8 cellular contexts compared by ENCODE assay signal in the genomic region with DNA sequence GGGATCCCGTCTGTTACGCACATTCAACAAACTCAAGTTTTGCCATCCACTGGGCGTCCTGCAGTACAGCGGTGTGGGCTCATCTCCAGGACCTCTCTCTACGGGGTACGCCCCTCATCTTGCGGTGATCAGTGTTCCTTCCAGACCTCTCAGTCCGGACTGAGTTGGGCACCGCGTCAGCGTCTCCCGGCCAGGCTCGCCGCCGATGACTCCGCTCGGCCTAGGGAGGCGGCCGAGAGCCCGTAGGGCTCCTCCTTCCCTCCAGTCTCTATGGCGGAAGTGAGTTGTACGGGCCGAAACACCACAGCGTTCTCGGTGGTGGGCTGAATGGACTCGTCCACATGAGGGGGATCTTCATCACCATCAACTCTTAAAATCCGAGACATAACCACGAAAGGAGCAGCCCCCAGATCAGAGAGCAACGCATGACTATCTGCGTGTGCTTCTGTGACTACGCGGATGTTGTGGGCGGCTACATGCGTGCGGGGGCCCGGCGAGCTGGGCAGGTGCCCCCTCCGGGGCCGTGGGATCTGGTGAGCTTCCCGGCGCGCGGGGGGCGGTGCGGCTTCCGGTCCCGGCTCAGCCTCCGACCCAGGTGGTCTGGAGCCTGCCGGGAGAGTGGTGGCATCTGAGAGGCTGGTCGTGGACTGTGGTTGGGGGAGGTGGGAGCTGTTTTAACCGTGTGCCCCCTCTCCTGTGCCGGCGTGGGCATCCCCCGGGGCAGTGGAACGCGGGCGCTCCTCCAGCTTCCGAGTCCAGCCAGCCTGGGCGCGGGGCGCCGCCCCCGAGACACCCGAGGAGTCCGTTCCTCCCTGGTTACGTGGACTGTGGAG. TPM values are rescaled to one million over a fixed set of nuclear protein-coding genes. Genes with fewer than 3 reads are reported as not detected.
A peak's percentile ranks its signal among the peaks of the same experiment; 100 is the strongest.
DNase-seq lines count a peak whose midpoint lies in the region; ATAC-seq and TF ChIP-seq lines count a peak whose summit lies in the region.

Gene ATG101, plus strand, starts transcription at position 569 of the 833 bp plus-strand sequence. CDS start 3,673 bp downstream, outside the sequence.

- peaks cover 3 to 53% (median 21%) of the 10 kb centered on the region in 3 donors for H3K4me1 ChIP-seq in gastroesophageal sphincter
- peaks cover 15 to 18% of the 10 kb centered on the region in 2 experiments for H3K4me1 ChIP-seq in neutrophil (ENCODE audit: control insufficient read depth in 1 of 2, insufficient read depth in 1 of 2, low read depth in 1 of 2, low read length in 1 of 2)
- H3K4me1 ChIP-seq in suprapubic skin = peaks cover 40% of the 10 kb centered on the region

- peak within 1 kb of the TSS; percentile 93 for H3K4me3 Mint-ChIP-seq in activated naive CD4-positive, alpha-beta T cell treated with anti-CD3 and anti-CD28 coated beads for 36 hours

- H3K27ac ChIP-seq in gastroesophageal sphincter (peak within 1 kb of the TSS; percentile 81 to 94 (median 91)), neutrophil (peak within 1 kb of the TSS; percentile 75), suprapubic skin (peak within 1 kb of the TSS; percentile 85)

- peak; percentile 98 for ATAC-seq in gastroesophageal sphincter

- peaks cover 44% of the 10 kb centered on the region for H3K4me1 Mint-ChIP-seq in activated naive CD4-positive, alpha-beta T cell treated with anti-CD3 and anti-CD28 coated beads for 36 hours (ENCODE audit: low read depth)

- H3K36me3 ChIP-seq in gastroesophageal sphincter = peaks cover 0 to 28% of the 10 kb centered on the region in 2 donors
- peaks cover 26% of the 10 kb centered on the region for H3K36me3 ChIP-seq in neutrophil
- H3K36me3 ChIP-seq in suprapubic skin = peaks cover 4% of the 10 kb centered on the region

- H3K27me3 Mint-ChIP-seq in activated naive CD4-positive, alpha-beta T cell treated with anti-CD3 and anti-CD28 coated beads for 36 hours (ENCODE audit: low read depth) = no peaks in the 10 kb centered on the region

- 0% methylated on average over 5 to 11 of the region's 66 CpGs for WGBS in gastroesophageal sphincter (ENCODE audit: low coverage in 1 of 2), 2 donors
- under 1% methylated on average over 26 of the region's 66 CpGs for WGBS in suprapubic skin

- TF ChIP-seq POLR2A in gastroesophageal sphincter (IDR thresholded peaks at IDR 0.05) = peak; percentile 74 to 77
- peak in 1 of 2 donors; percentile 62 for TF ChIP-seq POLR2A in suprapubic skin (IDR thresholded peaks at IDR 0.05)

- H3K4me3 ChIP-seq in GM08714 (ENCODE audit: low read length) = peak within 1 kb of the TSS; percentile 80
- peak within 1 kb of the TSS; percentile 97 for H3K4me3 ChIP-seq in HFF-Myc (replicated peaks; ENCODE audit: low read depth, low read length)
- peak within 1 kb of the TSS; percentile 76 to 95 for H3K4me3 ChIP-seq in gastroesophageal sphincter
- H3K4me3 ChIP-seq in neutrophil (ENCODE audit: low read depth in 1 of 2, low read length in 1 of 2) = peak within 1 kb of the TSS; percentile 96 to 97
- peak within 1 kb of the TSS; percentile 89 for H3K4me3 ChIP-seq in suprapubic skin

- CTCF ChIA-PET in activated naive CD4-positive, alpha-beta T cell treated with anti-CD3 and anti-CD28 coated beads for 36 hours (lab: Charles Lee) = interaction anchor here (0.6 to 12.3 kb wide), 11 partner anchors 12 to 43 kb away, joined by 3 to 315 read pairs (median 4); partner anchors contain the start of genes NR4A1 and SMIM41

- H3K9me3 ChIP-seq in gastroesophageal sphincter (no peaks in the 10 kb centered on the region), neutrophil (no peaks in the 10 kb centered on the region), suprapubic skin (no peaks in the 10 kb centered on the region)

- no peak for TF ChIP-seq EP300 in gastroesophageal sphincter (IDR thresholded peaks at IDR 0.05)
- TF ChIP-seq EP300 in suprapubic skin (IDR thresholded peaks at IDR 0.05) = no peak

- intact Hi-C loops in activated naive CD4-positive, alpha-beta T cell treated with anti-CD3 and anti-CD28 coated beads for 36 hours (cut with micrococcal nuclease) = loop anchor here (1.0 to 2.0 kb wide), 4 partner anchors 13 to 44 kb away; partner anchors contain the start of gene NR4A1

- no peaks in the 10 kb centered on the region for H3K27me3 ChIP-seq in gastroesophageal sphincter
- H3K27me3 ChIP-seq in neutrophil = peaks cover 28% of the 10 kb centered on the region
- H3K27me3 ChIP-seq in suprapubic skin = no peaks in the 10 kb centered on the region

- in situ Hi-C loops in SK-MEL-5 (cut with HindIII; ENCODE audit: low pct_unique_long_range_greater_than_20kb, low sequenced_read_pairs) = no loop called here

- DNase-seq in HFF-Myc (ENCODE audit: extremely low read depth, low read depth) = peak; percentile 92
- DNase-seq in MV-4-11 (lab: John Stamatoyannopoulos, UW) = peak; percentile 91
- DNase-seq in SK-MEL-5 (ENCODE audit: low read depth, low spot score) = peak; percentile 96
- DNase-seq in activated naive CD4-positive, alpha-beta T cell treated with anti-CD3 and anti-CD28 coated beads for 36 hours = peak; percentile 92
- peak; percentile 95 to 96 for DNase-seq in suprapubic skin (ENCODE audit: low spot score in 2 of 2)

- no peaks in the 10 kb centered on the region for H3K9me3 Mint-ChIP-seq in activated naive CD4-positive, alpha-beta T cell treated with anti-CD3 and anti-CD28 coated beads for 36 hours

- TF ChIP-seq CTCF in HFF-Myc (IDR thresholded peaks at IDR 0.05; ENCODE audit: low read depth, low read length, missing control alignments) (peak; percentile 70), gastroesophageal sphincter (IDR thresholded peaks at IDR 0.05) (peak in 3 of 4 experiments; percentile 56 to 80 (median 63)), neutrophil (IDR thresholded peaks at IDR 0.05) (peak; percentile 64), suprapubic skin (IDR thresholded peaks at IDR 0.05) (peak; percentile 13 to 74)

- peak within 1 kb of the TSS; percentile 98 for H3K27ac Mint-ChIP-seq in activated naive CD4-positive, alpha-beta T cell treated with anti-CD3 and anti-CD28 coated beads for 36 hours

- H3K36me3 Mint-ChIP-seq in activated naive CD4-positive, alpha-beta T cell treated with anti-CD3 and anti-CD28 coated beads for 36 hours (ENCODE audit: low read depth) = peaks cover 12% of the 10 kb centered on the region

RNA-seq across cellular contexts. Expression of gene ATG101, which starts in this region (rescaled TPM):
- total RNA-seq in SK-MEL-5 (2014; rRNA removed; shearing (Covaris generic)) = 90.4 and 104 TPM in 2 replicates
- 99.8 and 106 TPM in 2 replicates for polyA plus RNA-seq in SK-MEL-5 (2015; cell fraction: cytosol; rRNA removed)
- polyA plus RNA-seq in SK-MEL-5 (2015; cell fraction: nucleus; rRNA removed) = 62.6 and 65.9 TPM in 2 replicates
- 10 to 100 TPM; 21.8 to 22.0 TPM for total RNA-seq in activated naive CD4-positive, alpha-beta T cell treated with anti-CD3 and anti-CD28 coated beads for 36 hours
- 10 to 100 TPM; 36.7 to 60.2 (median 52.6) TPM for total RNA-seq in gastroesophageal sphincter
- 10 to 100 TPM; 39.5 to 76.1 (median 56.5) TPM for total RNA-seq in suprapubic skin

Comparison
In these comparisons a context has a peak if more than half of its experiments do, and no peak if none do; other contexts are left out.
1. Peak in every context shown above with its lines: DNase-seq, ATAC-seq, H3K4me3 ChIP-seq and H3K27ac ChIP-seq.